ENCODE assay signal across 27 cellular contexts in genomic region chr3:163692484-163692883, GRCh38.
"Had no signal": no experiment of that assay in that cellular context is flagged by ENCODE, and none has a peak within 500 bp of the region (broad histone marks: within the 10 kb centered on the region; RNA-seq: fewer than 3 reads in every experiment).

No MANE protein-coding gene starts in this region.

- H3K4me1 ChIP-seq: left ventricle myocardium inferior, neural progenitor cell, parathyroid adenoma, right atrium auricular region, tibial nerve, uterus had no signal

- H3K36me3 Mint-ChIP-seq: naive B cell; neural progenitor cell; stimulated activated naive B cell treated with anti-CD40 and anti-IgM and Interleukin-4, amounts not matched to agents 10 μg/mL and 1 μg/mL and 100 μg/mL, for 72 hours; type B pancreatic cell had no signal

- ATAC-seq: natural killer cell; sciatic nerve; stimulated activated naive B cell treated with anti-CD40 and anti-IgM and Interleukin-4, amounts not matched to agents 10 μg/mL and 1 μg/mL and 100 μg/mL, for 72 hours; stimulated activated naive CD8-positive, alpha-beta T cell treated with anti-CD3 and anti-CD28 coated beads, Interleukin-15, amount 100 ng/mL, for 72 hours had no signal

- H3K4me3 ChIP-seq: hepatocyte, left ventricle myocardium inferior, lung, neural progenitor cell, right atrium auricular region, skin epidermis, tibial nerve, uterus had no signal

- H3K27ac ChIP-seq: hepatocyte, left ventricle myocardium inferior, neural progenitor cell, neutrophil, parathyroid adenoma, right atrium auricular region, skin epidermis, tibial nerve, uterus had no signal

- H3K27ac Mint-ChIP-seq: mesothelial cell of epicardium; naive B cell; natural killer cell; nephron progenitor cell; neural progenitor cell; progenitor cell of endocrine pancreas; stimulated activated naive B cell treated with anti-CD40 and anti-IgM and Interleukin-4, amounts not matched to agents 10 μg/mL and 1 μg/mL and 100 μg/mL, for 72 hours; stimulated activated naive CD8-positive, alpha-beta T cell treated with anti-CD3 and anti-CD28 coated beads, Interleukin-15, amount 100 ng/mL, for 72 hours; type B pancreatic cell had no signal

- H3K27me3 ChIP-seq: hepatocyte, neural progenitor cell, neutrophil, right atrium auricular region, tibial nerve, uterus had no signal

- DNase-seq: islet precursor cell; left ventricle myocardium inferior; mesendoderm; naive B cell; natural killer cell; nephron progenitor cell; occipital lobe; stimulated activated CD4-positive, alpha-beta T cell treated with anti-CD3 and anti-CD28 coated beads, Interleukin-12 subunit alpha, Interleukin-12 subunit beta, amount 100 ng/mL, for 4 hours; stimulated activated CD4-positive, alpha-beta T cell treated with anti-CD3 and anti-CD28 coated beads, Interleukin-15, amount 100 ng/mL, for 24 hours; stimulated activated CD4-positive, alpha-beta T cell treated with anti-CD3 and anti-CD28 coated beads, Interleukin-2, amount 100 ng/mL, for 24 hours; stimulated activated CD4-positive, alpha-beta T cell treated with anti-CD3 and anti-CD28 coated beads, Interleukin-4, amount 100 ng/mL, for 1 hour; stimulated activated naive B cell treated with anti-CD40 and anti-IgM and Interleukin-4, amounts not matched to agents 10 μg/mL and 1 μg/mL and 100 μg/mL, for 72 hours; stimulated activated naive CD8-positive, alpha-beta T cell treated with anti-CD3 and anti-CD28 coated beads, Interleukin-15, amount 100 ng/mL, for 72 hours; substantia nigra; uterus had no signal

- H3K4me2 ChIP-seq: hepatocyte, neural progenitor cell had no signal

- H3K9me3 ChIP-seq: neutrophil, uterus had no signal

- H3K9ac ChIP-seq: neural progenitor cell, parathyroid adenoma had no signal

- H3K27me3 Mint-ChIP-seq: naive B cell; progenitor cell of endocrine pancreas; stimulated activated naive B cell treated with anti-CD40 and anti-IgM and Interleukin-4, amounts not matched to agents 10 μg/mL and 1 μg/mL and 100 μg/mL, for 72 hours; stimulated activated naive CD8-positive, alpha-beta T cell treated with anti-CD3 and anti-CD28 coated beads, Interleukin-15, amount 100 ng/mL, for 72 hours; type B pancreatic cell had no signal

- H3K4me3 Mint-ChIP-seq: mesothelial cell of epicardium; naive B cell; natural killer cell; nephron progenitor cell; neural progenitor cell; stimulated activated naive B cell treated with anti-CD40 and anti-IgM and Interleukin-4, amounts not matched to agents 10 μg/mL and 1 μg/mL and 100 μg/mL, for 72 hours; stimulated activated naive CD8-positive, alpha-beta T cell treated with anti-CD3 and anti-CD28 coated beads, Interleukin-15, amount 100 ng/mL, for 72 hours; type B pancreatic cell had no signal

- H3K4me1 Mint-ChIP-seq: mesothelial cell of epicardium; naive B cell; natural killer cell; nephron progenitor cell; neural progenitor cell; stimulated activated naive B cell treated with anti-CD40 and anti-IgM and Interleukin-4, amounts not matched to agents 10 μg/mL and 1 μg/mL and 100 μg/mL, for 72 hours; stimulated activated naive CD8-positive, alpha-beta T cell treated with anti-CD3 and anti-CD28 coated beads, Interleukin-15, amount 100 ng/mL, for 72 hours had no signal

- H3K36me3 ChIP-seq: left ventricle myocardium inferior, neural progenitor cell, neutrophil, right atrium auricular region, tibial nerve had no signal

- H3K79me2 ChIP-seq: hepatocyte, parathyroid adenoma had no signal

- H2AFZ ChIP-seq: hepatocyte, neural progenitor cell, parathyroid adenoma had no signal
